ENCODE assay signal across 1 cellular context in genomic region chr3:29475854-29476253, GRCh38.
TF ChIP-seq lines count a peak whose summit lies in the region.

No MANE protein-coding gene starts in this region.

TF ChIP-seq in GM23338, 12 proteins besides CTCF, POLR2A, EP300 and RAD21 (continued from another document):
- TF ChIP-seq ZNF462 (CRISPR knock-in tag; IDR thresholded peaks at IDR 0.05): peak; percentile 90
